9 cellular contexts compared by ENCODE assay signal in genomic region chr5:76084496-76085285, GRCh38. TPM values are rescaled to one million over a fixed set of nuclear protein-coding genes. Genes with fewer than 3 reads are reported as not detected.
DNase-seq lines count a peak whose midpoint lies in the region; ATAC-seq and TF ChIP-seq lines count a peak whose summit lies in the region.
"Had no signal": no experiment of that assay in that cellular context is flagged by ENCODE, and none has a peak within 500 bp of the region (broad histone marks: within the 10 kb centered on the region; RNA-seq: fewer than 3 reads in every experiment).

No MANE protein-coding gene starts in this region.

- no peak overlapping the region for H3K4me3 ChIP-seq in fibroblast of the aortic adventitia (ENCODE audit: low read depth, low read length)

- no peaks in the 10 kb centered on the region for H3K36me3 Mint-ChIP-seq in activated CD8-positive, alpha-beta memory T cell treated with anti-CD3 and anti-CD28 coated beads, Interleukin-2, amount 10 ng/mL, durations not matched to agents 7 days and 5 days

- TF ChIP-seq CTCF in fibroblast of the aortic adventitia (IDR thresholded peaks at IDR 0.05; ENCODE audit: insufficient read depth, low read length) = no peak

- H3K4me1 Mint-ChIP-seq in activated CD8-positive, alpha-beta memory T cell treated with anti-CD3 and anti-CD28 coated beads, Interleukin-2, amount 10 ng/mL, durations not matched to agents 7 days and 5 days = peaks cover 26% of the 10 kb centered on the region

- ATAC-seq in activated CD8-positive, alpha-beta memory T cell treated with anti-CD3 and anti-CD28 coated beads, Interleukin-2, amount 10 ng/mL, durations not matched to agents 7 days and 5 days = peak; percentile 18
- ATAC-seq in stimulated activated naive CD8-positive, alpha-beta T cell treated with anti-CD3 and anti-CD28 coated beads, Interleukin-15, Interleukin-2, amounts not matched to agents 100 U/mL and 50 U/mL, for 24 hours = no peak
- ATAC-seq in GM19463 (IDR thresholded peaks at IDR 0.05; ENCODE audit: unreplicated experiment) (no peak), GM19035 (IDR thresholded peaks at IDR 0.05; ENCODE audit: unreplicated experiment) (no peak)

- CTCF ChIA-PET in activated CD8-positive, alpha-beta memory T cell treated with anti-CD3 and anti-CD28 coated beads, Interleukin-2, amount 10 ng/mL, durations not matched to agents 7 days and 5 days (lab: Charles Lee) = interaction anchor here (0.9 to 1.9 kb wide), 4 partner anchors 15 to 171 kb away, joined by 3 to 9 read pairs (median 6); no protein-coding TSS in a partner anchor

- H3K27me3 Mint-ChIP-seq in activated CD8-positive, alpha-beta memory T cell treated with anti-CD3 and anti-CD28 coated beads, Interleukin-2, amount 10 ng/mL, durations not matched to agents 7 days and 5 days = peaks cover 78% of the 10 kb centered on the region

- peak overlapping the region; percentile 67 for H3K4me3 Mint-ChIP-seq in activated CD8-positive, alpha-beta memory T cell treated with anti-CD3 and anti-CD28 coated beads, Interleukin-2, amount 10 ng/mL, durations not matched to agents 7 days and 5 days

- DNase-seq in activated CD8-positive, alpha-beta memory T cell treated with anti-CD3 and anti-CD28 coated beads, Interleukin-2, amount 10 ng/mL, durations not matched to agents 7 days and 5 days = no peak
- DNase-seq in activated CD8-positive, alpha-beta memory T cell treated with anti-CD3 and anti-CD28 coated beads, Interleukin-2, amount 50 U/mL, for 4 hours = no peak
- DNase-seq in activated CD4-positive, alpha-beta T cell treated with anti-CD3 and anti-CD28 coated beads for 4 hours = peak; percentile 14 to 51
- DNase-seq in fibroblast of the aortic adventitia (ENCODE audit: low read depth) = peak; percentile 30
- DNase-seq in stimulated activated naive CD8-positive, alpha-beta T cell treated with anti-CD3 and anti-CD28 coated beads, Interleukin-15, Interleukin-2, amounts not matched to agents 100 U/mL and 50 U/mL, for 24 hours = peak; percentile 11
- no peak for DNase-seq in dermis blood vessel endothelial cell

- H3K27ac Mint-ChIP-seq in activated CD8-positive, alpha-beta memory T cell treated with anti-CD3 and anti-CD28 coated beads, Interleukin-2, amount 10 ng/mL, durations not matched to agents 7 days and 5 days = no peak overlapping the region
- H3K27ac Mint-ChIP-seq: activated naive CD4-positive, alpha-beta T cell treated with anti-CD3 and anti-CD28 coated beads, Interleukin-2, amount 50 U/mL, for 72 hours had no signal

- no peaks in the 10 kb centered on the region for H3K9me3 Mint-ChIP-seq in activated CD8-positive, alpha-beta memory T cell treated with anti-CD3 and anti-CD28 coated beads, Interleukin-2, amount 10 ng/mL, durations not matched to agents 7 days and 5 days (ENCODE audit: low read depth)
- H3K9me3 Mint-ChIP-seq: activated naive CD4-positive, alpha-beta T cell treated with anti-CD3 and anti-CD28 coated beads, Interleukin-2, amount 50 U/mL, for 72 hours had no signal

RNA-seq across cellular contexts. Expression of gene SV2C, which starts 1.5 kb away (rescaled TPM):
- under 1 TPM; 0.20 to 0.26 TPM for total RNA-seq in activated CD8-positive, alpha-beta memory T cell treated with anti-CD3 and anti-CD28 coated beads, Interleukin-2, amount 10 ng/mL, durations not matched to agents 7 days and 5 days
- total RNA-seq in fibroblast of the aortic adventitia (ENCODE audit: low replicate concordance) (0.08 TPM in 1 of 2 replicates, not detected in the other), dermis blood vessel endothelial cell (0.05 TPM in 1 of 2 replicates, not detected in the other)

Comparison
In these comparisons a context has a peak if more than half of its experiments do, and no peak if none do; other contexts are left out.
1. DNase-seq: peak in activated CD4-positive, alpha-beta T cell treated with anti-CD3 and anti-CD28 coated beads for 4 hours (2 of 2), fibroblast of the aortic adventitia (single experiment) and stimulated activated naive CD8-positive, alpha-beta T cell treated with anti-CD3 and anti-CD28 coated beads, Interleukin-15, Interleukin-2, amounts not matched to agents 100 U/mL and 50 U/mL, for 24 hours (single experiment); none in activated CD8-positive, alpha-beta memory T cell treated with anti-CD3 and anti-CD28 coated beads, Interleukin-2, amount 10 ng/mL, durations not matched to agents 7 days and 5 days (single experiment), activated CD8-positive, alpha-beta memory T cell treated with anti-CD3 and anti-CD28 coated beads, Interleukin-2, amount 50 U/mL, for 4 hours (single experiment) and dermis blood vessel endothelial cell (single experiment).